In genomic region chr19:30028118-30028991, GRCh38 we compare ENCODE assay signal across 17 cellular contexts.
"Had no signal": no experiment of that assay in that cellular context is flagged by ENCODE, and none has a peak within 500 bp of the region (broad histone marks: within the 10 kb centered on the region; RNA-seq: fewer than 3 reads in every experiment).

No MANE protein-coding gene starts in this region.

- H3K9me3 Mint-ChIP-seq: activated CD4-positive, alpha-beta memory T cell treated with anti-CD3 and anti-CD28 coated beads, Interleukin-2, amount 10 ng/mL, durations not matched to agents 7 days and 5 days; effector memory CD8-positive, alpha-beta T cell had no signal

- H3K27ac ChIP-seq: epithelial cell of prostate, heart right ventricle, pancreas, tibial artery had no signal

- H3K9me3 ChIP-seq: pancreas, tibial artery had no signal

- ATAC-seq: effector memory CD8-positive, alpha-beta T cell; heart right ventricle; naive thymus-derived CD4-positive, alpha-beta T cell; pancreas had no signal

- H3K36me3 ChIP-seq: pancreas had no signal

- H3K4me3 ChIP-seq: heart right ventricle, lung, pancreas, tibial artery had no signal

- H3K27me3 Mint-ChIP-seq: activated CD4-positive, alpha-beta memory T cell treated with anti-CD3 and anti-CD28 coated beads, Interleukin-2, amount 10 ng/mL, durations not matched to agents 7 days and 5 days; activated naive CD8-positive, alpha-beta T cell treated with anti-CD3 and anti-CD28 coated beads, Interleukin-2, amount 10 ng/mL, durations not matched to agents 7 days and 5 days; brain; dendritic cell treated with granulocyte-macrophage colony-stimulating factor and Interleukin-4, amounts not matched to agents 40 ng/mL and 50 ng/mL, for 4 days; effector memory CD8-positive, alpha-beta T cell; naive thymus-derived CD4-positive, alpha-beta T cell had no signal

- H3K4me3 Mint-ChIP-seq: activated CD4-positive, alpha-beta memory T cell treated with anti-CD3 and anti-CD28 coated beads, Interleukin-2, amount 10 ng/mL, durations not matched to agents 7 days and 5 days; activated naive CD8-positive, alpha-beta T cell treated with anti-CD3 and anti-CD28 coated beads, Interleukin-2, amount 10 ng/mL, durations not matched to agents 7 days and 5 days; brain; dendritic cell treated with granulocyte-macrophage colony-stimulating factor and Interleukin-4, amounts not matched to agents 40 ng/mL and 50 ng/mL, for 4 days; effector memory CD8-positive, alpha-beta T cell had no signal

- H3K4me1 ChIP-seq: heart right ventricle, pancreas, tibial artery had no signal

- H3K27ac Mint-ChIP-seq: activated CD4-positive, alpha-beta memory T cell treated with anti-CD3 and anti-CD28 coated beads, Interleukin-2, amount 10 ng/mL, durations not matched to agents 7 days and 5 days; activated naive CD8-positive, alpha-beta T cell treated with anti-CD3 and anti-CD28 coated beads, Interleukin-2, amount 10 ng/mL, durations not matched to agents 7 days and 5 days; dendritic cell treated with granulocyte-macrophage colony-stimulating factor and Interleukin-4, amounts not matched to agents 40 ng/mL and 50 ng/mL, for 4 days; effector memory CD8-positive, alpha-beta T cell; naive thymus-derived CD4-positive, alpha-beta T cell had no signal

- H3K27me3 ChIP-seq: heart right ventricle, pancreas, tibial artery had no signal

- DNase-seq: activated CD4-positive, alpha-beta memory T cell treated with anti-CD3 and anti-CD28 coated beads, Interleukin-2, amount 10 ng/mL, durations not matched to agents 7 days and 5 days; activated CD4-positive, alpha-beta T cell treated with anti-CD3 and anti-CD28 coated beads for 4 hours; activated gamma-delta T cell; activated naive CD8-positive, alpha-beta T cell treated with anti-CD3 and anti-CD28 coated beads, Interleukin-2, amount 10 ng/mL, durations not matched to agents 7 days and 5 days; activated T-cell treated with anti-CD3 and anti-CD28 coated beads, Interleukin-2, amount 50 U/mL, for 48 hours; effector memory CD8-positive, alpha-beta T cell; heart right ventricle; naive thymus-derived CD4-positive, alpha-beta T cell; pancreas; retina; stimulated activated CD4-positive, alpha-beta T cell treated with anti-CD3 and anti-CD28 coated beads, Interleukin-4, amount 100 ng/mL, for 1 hour; stimulated activated naive CD4-positive, alpha-beta T cell; tibial artery had no signal
